ENCODE assay signal across 11 cellular contexts in genomic region chr3:10518506-10519150, GRCh38. TPM values are rescaled to one million over a fixed set of nuclear protein-coding genes. Genes with fewer than 3 reads are reported as not detected.
A peak's percentile ranks its signal among the peaks of the same experiment; 100 is the strongest.
DNase-seq lines count a peak whose midpoint lies in the region; FAIRE-seq and TF ChIP-seq lines count a peak whose summit lies in the region.
"Had no signal": no experiment of that assay in that cellular context is flagged by ENCODE, and none has a peak within 500 bp of the region (broad histone marks: within the 10 kb centered on the region; RNA-seq: fewer than 3 reads in every experiment).

No MANE protein-coding gene starts in this region.

- H3K9me3 Mint-ChIP-seq in endodermal cell: no peaks in the 10 kb centered on the region
- H3K9me3 Mint-ChIP-seq in osteocyte (ENCODE audit: unreplicated experiment): no peaks in the 10 kb centered on the region

- no peaks in the 10 kb centered on the region for H3F3A ChIP-seq in GM23248 (ENCODE audit: insufficient read depth)

- H3K27ac Mint-ChIP-seq in endodermal cell (peak overlapping the region; percentile 46), osteocyte (ENCODE audit: unreplicated experiment) (no peak overlapping the region)

- peaks cover 1% of the 10 kb centered on the region for H3K27me3 Mint-ChIP-seq in endodermal cell (ENCODE audit: insufficient read depth)
- peaks cover 32% of the 10 kb centered on the region for H3K27me3 Mint-ChIP-seq in osteocyte (ENCODE audit: unreplicated experiment)

- H3K9me3 ChIP-seq in endodermal cell (ENCODE audit: control insufficient read depth, low read length) (no peaks in the 10 kb centered on the region), GM23248 (ENCODE audit: low read depth) (no peaks in the 10 kb centered on the region), BE2C (no peaks in the 10 kb centered on the region)
- H3K9me3 ChIP-seq: prostate gland had no signal

- no peak overlapping the region for H2AFZ ChIP-seq in GM23248

- no peaks in the 10 kb centered on the region for H3K36me3 Mint-ChIP-seq in endodermal cell (ENCODE audit: low read depth)
- H3K36me3 Mint-ChIP-seq in osteocyte (ENCODE audit: unreplicated experiment): no peaks in the 10 kb centered on the region

- no peaks in the 10 kb centered on the region for H3K27me3 ChIP-seq in endodermal cell (ENCODE audit: control insufficient read depth, insufficient read depth, low read length, poor library complexity, severe bottlenecking)
- peaks cover 54% of the 10 kb centered on the region for H3K27me3 ChIP-seq in GM23248 (replicated peaks; ENCODE audit: insufficient read depth)
- H3K27me3 ChIP-seq in BE2C: no peaks in the 10 kb centered on the region

- no peak for FAIRE-seq in HTR-8/SVneo (lab: Jason Lieb, UNC)

- no peaks in the 10 kb centered on the region for H3K79me2 ChIP-seq in GM23248 (ENCODE audit: insufficient read depth)

- DNase-seq in AG04449 (ENCODE audit: low read depth, low spot score) (peak; percentile 4), HTR-8/SVneo (ENCODE audit: insufficient read length, low spot score) (peak; percentile 45), endodermal cell (peak; percentile 53), osteocyte (ENCODE audit: extremely low spot score, unreplicated experiment) (peak; percentile 75), GM23248 (no peak), GM20000 (ENCODE audit: low spot score) (no peak), DMS 273 treated with DMSO at 0.1 percent for 48 hours (lab: John Stamatoyannopoulos, UW) (no peak), BE2C (no peak)
- DNase-seq: NCI-H1417, T-helper 2 cell had no signal

- WGBS in endodermal cell (ENCODE audit: insufficient coverage in 1 of 2, insufficient read length in 1 of 2), 2 experiments: 82 to 88% methylated on average over 9 to 13 of the region's 13 CpGs
- 49 to 52% methylated on average over 13 of the region's 13 CpGs for WGBS in GM23248 (ENCODE audit: low coverage in 1 of 2, low lambda C conversion rate in 2 of 2, missing lambda C conversion rate in 2 of 2), 2 experiments

- H3K9ac ChIP-seq in endodermal cell (ENCODE audit: extremely low read depth, low read length, poor library complexity, severe bottlenecking) (no peak overlapping the region), GM23248 (no peak overlapping the region)

- no peak overlapping the region for H3K4me3 Mint-ChIP-seq in endodermal cell
- no peak overlapping the region for H3K4me3 Mint-ChIP-seq in osteocyte (ENCODE audit: unreplicated experiment)

- H3K4me2 ChIP-seq in GM23248 (ENCODE audit: unreplicated experiment): no peak overlapping the region

- no peaks in the 10 kb centered on the region for H3K4me1 Mint-ChIP-seq in endodermal cell
- H3K4me1 Mint-ChIP-seq in osteocyte (ENCODE audit: unreplicated experiment): peaks cover 5% of the 10 kb centered on the region

- H3K36me3 ChIP-seq in endodermal cell (ENCODE audit: control insufficient read depth, insufficient read depth, low read length) (no peaks in the 10 kb centered on the region), GM23248 (ENCODE audit: low read depth) (no peaks in the 10 kb centered on the region), BE2C (no peaks in the 10 kb centered on the region)
- H3K36me3 ChIP-seq: prostate gland had no signal

- no peak overlapping the region for H3K4me3 ChIP-seq in AG04449 (ENCODE audit: low read depth, low read length)
- no peak overlapping the region for H3K4me3 ChIP-seq in endodermal cell (ENCODE audit: low read length)
- H3K4me3 ChIP-seq in GM23248: no peak overlapping the region
- H3K4me3 ChIP-seq in BE2C (ENCODE audit: low read depth, low read length): no peak overlapping the region
- H3K4me3 ChIP-seq: prostate gland had no signal

- in situ Hi-C loops in GM23248 (cut with MboI): no loop called here

- no peaks in the 10 kb centered on the region for H3K9me2 ChIP-seq in GM23248 (ENCODE audit: insufficient read depth)

- POLR2A ChIA-PET in AG04449 (lab: Yijun Ruan, JAX): no interaction called here

- no peaks in the 10 kb centered on the region for H4K20me1 ChIP-seq in GM23248 (ENCODE audit: insufficient read depth)

- CTCF ChIA-PET in AG04449 (lab: Yijun Ruan, JAX): no interaction called here

- TF ChIP-seq CTCF in AG04449 (IDR thresholded peaks at IDR 0.05; ENCODE audit: insufficient read depth, low read length, missing control alignments): no peak
- TF ChIP-seq CTCF in endodermal cell (conservative IDR thresholded peaks at IDR 0.05): no peak
- TF ChIP-seq CTCF in osteocyte (IDR thresholded peaks at IDR 0.05): no peak
- no peak for TF ChIP-seq CTCF in GM20000 (IDR thresholded peaks at IDR 0.05; ENCODE audit: extremely low read depth, missing control alignments)
- TF ChIP-seq CTCF in BE2C (IDR thresholded peaks at IDR 0.05; ENCODE audit: low read depth, low read length): no peak

- H3K27ac ChIP-seq in endodermal cell (ENCODE audit: low read depth, low read length): no peak overlapping the region
- no peak overlapping the region for H3K27ac ChIP-seq in GM23248
- H3K27ac ChIP-seq: prostate gland had no signal

- no peaks in the 10 kb centered on the region for H3K4me1 ChIP-seq in endodermal cell (ENCODE audit: control insufficient read depth, insufficient read depth, low read length)
- no peaks in the 10 kb centered on the region for H3K4me1 ChIP-seq in GM23248 (ENCODE audit: insufficient read depth)
- no peaks in the 10 kb centered on the region for H3K4me1 ChIP-seq in BE2C
- H3K4me1 ChIP-seq: prostate gland had no signal

RNA-seq across cellular contexts. Expression of gene ATP2B2, which starts 13.2 kb away (rescaled TPM):
- total RNA-seq in endodermal cell: under 1 TPM in 1 of 2 donors, not detected in 1; 0.09 TPM
- 0.64 TPM for polyA plus RNA-seq in endodermal cell (2013, experiment 1 of 2)
- polyA plus RNA-seq in endodermal cell (2013, experiment 2 of 2): 0.54 TPM
- 0.13 TPM in 1 of 2 replicates, not detected in the other for total RNA-seq in osteocyte
- not detected in 2 replicates for total RNA-seq in GM23248 (2014; rRNA removed; shearing (Covaris generic))
- not detected in 2 replicates for polyA plus RNA-seq in GM23248 (2016; fragmentation: Nextera tagmentation; extraction: Ambion mirVana)
- 1.2 TPM for polyA plus RNA-seq in BE2C (2012; ENCODE audit: insufficient read depth, insufficient read length, low read depth)

Comparison
In these comparisons a context has a peak if more than half of its experiments do, and no peak if none do; other contexts are left out.
1. DNase-seq: peak in AG04449 (single experiment), HTR-8/SVneo (single experiment), endodermal cell (single experiment) and osteocyte (single experiment); none in GM23248 (single experiment), GM20000 (single experiment), DMS 273 treated with DMSO at 0.1 percent for 48 hours (single experiment) and BE2C (single experiment).